Comparison of ENCODE assay signal across 1 cellular context in the genomic region with DNA sequence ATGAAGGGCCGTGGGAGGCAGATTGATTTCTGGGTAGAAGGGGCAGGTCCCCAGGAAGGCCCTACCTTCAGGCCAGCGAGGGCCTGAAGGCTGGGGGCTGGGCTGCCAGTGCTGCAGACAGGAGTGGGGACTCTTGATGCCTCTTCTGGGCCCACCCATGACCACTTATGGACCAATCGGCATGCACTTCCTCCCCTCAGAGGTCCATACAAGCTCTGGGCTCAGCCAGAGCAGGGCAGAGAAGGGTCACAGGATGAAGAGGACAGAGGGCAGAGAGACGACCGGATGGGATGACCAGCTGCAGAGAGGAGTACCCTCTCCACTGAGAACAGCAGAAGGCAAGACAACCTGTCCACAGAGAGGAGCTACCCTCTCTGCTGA.
TF ChIP-seq lines count a peak whose summit lies in the region.

No MANE protein-coding gene starts in this region.

TF ChIP-seq in HepG2, 621 proteins besides CTCF, POLR2A, EP300 and RAD21 (continued from another document and continues in another):
- TF ChIP-seq, protein P1, sequence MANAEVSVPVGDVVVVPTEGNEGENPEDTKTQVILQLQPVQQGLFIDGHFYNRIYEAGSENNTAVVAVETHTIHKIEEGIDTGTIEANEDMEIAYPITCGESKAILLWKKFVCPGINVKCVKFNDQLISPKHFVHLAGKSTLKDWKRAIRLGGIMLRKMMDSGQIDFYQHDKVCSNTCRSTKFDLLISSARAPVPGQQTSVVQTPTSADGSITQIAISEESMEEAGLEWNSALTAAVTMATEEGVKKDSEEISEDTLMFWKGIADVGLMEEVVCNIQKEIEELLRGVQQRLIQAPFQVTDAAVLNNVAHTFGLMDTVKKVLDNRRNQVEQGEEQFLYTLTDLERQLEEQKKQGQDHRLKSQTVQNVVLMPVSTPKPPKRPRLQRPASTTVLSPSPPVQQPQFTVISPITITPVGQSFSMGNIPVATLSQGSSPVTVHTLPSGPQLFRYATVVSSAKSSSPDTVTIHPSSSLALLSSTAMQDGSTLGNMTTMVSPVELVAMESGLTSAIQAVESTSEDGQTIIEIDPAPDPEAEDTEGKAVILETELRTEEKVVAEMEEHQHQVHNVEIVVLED (CRISPR knock-in tag; IDR thresholded peaks at IDR 0.05; ENCODE audit: borderline replicate concordance), result 0 out of 2 replicates have a peak, but pooled peaks have one; percentile 4
- TF ChIP-seq FOXP1 (IDR thresholded peaks at IDR 0.05) (no peak), FOXP1 (CRISPR knock-in tag; IDR thresholded peaks at IDR 0.05) (no peak), BRCA1 (CRISPR knock-in tag; IDR thresholded peaks at IDR 0.05) (0 out of 2 replicates have a peak, but pooled peaks have one; percentile 26), NR2F6 (IDR thresholded peaks at IDR 0.05) (no peak), NR2F6 (CRISPR knock-in tag; IDR thresholded peaks at IDR 0.05) (0 out of 2 replicates have a peak, but pooled peaks have one; percentile 28), POLR2G (IDR thresholded peaks at IDR 0.05; ENCODE audit: low read depth, low read length) (peak; percentile 24; the same call in 1 of the 2 replicates), ZNF350 (CRISPR knock-in tag; IDR thresholded peaks at IDR 0.05; ENCODE audit: borderline replicate concordance, low read depth) (no peak), YEATS4 (CRISPR knock-in tag; IDR thresholded peaks at IDR 0.05; ENCODE audit: borderline replicate concordance) (peak; percentile 79; the same call in 1 of the 2 replicates), PHF21A (CRISPR knock-in tag; IDR thresholded peaks at IDR 0.05) (peak; percentile 42; the same call in 1 of the 2 replicates), PHF8 (CRISPR knock-in tag; IDR thresholded peaks at IDR 0.05) (0 out of 2 replicates have a peak, but pooled peaks have one; percentile 8), BRD4 (CRISPR knock-in tag; IDR thresholded peaks at IDR 0.05) (0 out of 2 replicates have a peak, but pooled peaks have one; percentile 52), ZNF354B (CRISPR knock-in tag; IDR thresholded peaks at IDR 0.05) (0 out of 2 replicates have a peak, but pooled peaks have one; percentile 44), ZBTB40 (IDR thresholded peaks at IDR 0.05) (no peak), ZBTB40 (CRISPR knock-in tag; IDR thresholded peaks at IDR 0.05) (0 out of 2 replicates have a peak, but pooled peaks have one; percentile 18), NFKBIZ (CRISPR knock-in tag; IDR thresholded peaks at IDR 0.05) (no peak), SALL2 (CRISPR knock-in tag; IDR thresholded peaks at IDR 0.05) (no peak), TAF1 (CRISPR knock-in tag; IDR thresholded peaks at IDR 0.05) (peak; percentile 19; the same call in 1 of the 2 replicates), ZNF263 (CRISPR knock-in tag; IDR thresholded peaks at IDR 0.05) (peak; percentile 88), ZNF124 (CRISPR knock-in tag; IDR thresholded peaks at IDR 0.05) (no peak), DPF2 (CRISPR knock-in tag; IDR thresholded peaks at IDR 0.05; ENCODE audit: borderline replicate concordance, low read depth) (no peak), SRSF4 (IDR thresholded peaks at IDR 0.05; ENCODE audit: low read depth, low read length, poor library complexity, severe bottlenecking) (no peak), ZNF260 (CRISPR knock-in tag; IDR thresholded peaks at IDR 0.05; ENCODE audit: borderline replicate concordance, low read depth) (no peak), ZNF777 (CRISPR knock-in tag; IDR thresholded peaks at IDR 0.05) (peak; percentile 40; the same call in 1 of the 2 replicates), MIER3 (CRISPR knock-in tag; IDR thresholded peaks at IDR 0.05; ENCODE audit: borderline replicate concordance) (no peak), PCBP2 (optimal IDR thresholded peaks at IDR 0.05; ENCODE audit: low read depth, low read length, poor library complexity, severe bottlenecking) (no peak)
- TF ChIP-seq, protein P2, sequence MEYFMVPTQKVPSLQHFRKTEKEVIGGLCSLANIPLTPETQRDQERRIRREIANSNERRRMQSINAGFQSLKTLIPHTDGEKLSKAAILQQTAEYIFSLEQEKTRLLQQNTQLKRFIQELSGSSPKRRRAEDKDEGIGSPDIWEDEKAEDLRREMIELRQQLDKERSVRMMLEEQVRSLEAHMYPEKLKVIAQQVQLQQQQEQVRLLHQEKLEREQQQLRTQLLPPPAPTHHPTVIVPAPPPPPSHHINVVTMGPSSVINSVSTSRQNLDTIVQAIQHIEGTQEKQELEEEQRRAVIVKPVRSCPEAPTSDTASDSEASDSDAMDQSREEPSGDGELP (IDR thresholded peaks at IDR 0.05; ENCODE audit: borderline replicate concordance, low read depth), result 0 out of 2 replicates have a peak, but pooled peaks have one; percentile 26
- TF ChIP-seq, protein P3, sequence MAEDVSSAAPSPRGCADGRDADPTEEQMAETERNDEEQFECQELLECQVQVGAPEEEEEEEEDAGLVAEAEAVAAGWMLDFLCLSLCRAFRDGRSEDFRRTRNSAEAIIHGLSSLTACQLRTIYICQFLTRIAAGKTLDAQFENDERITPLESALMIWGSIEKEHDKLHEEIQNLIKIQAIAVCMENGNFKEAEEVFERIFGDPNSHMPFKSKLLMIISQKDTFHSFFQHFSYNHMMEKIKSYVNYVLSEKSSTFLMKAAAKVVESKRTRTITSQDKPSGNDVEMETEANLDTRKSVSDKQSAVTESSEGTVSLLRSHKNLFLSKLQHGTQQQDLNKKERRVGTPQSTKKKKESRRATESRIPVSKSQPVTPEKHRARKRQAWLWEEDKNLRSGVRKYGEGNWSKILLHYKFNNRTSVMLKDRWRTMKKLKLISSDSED (CRISPR knock-in tag; IDR thresholded peaks at IDR 0.05), result no peak
- TF ChIP-seq, protein P4, sequence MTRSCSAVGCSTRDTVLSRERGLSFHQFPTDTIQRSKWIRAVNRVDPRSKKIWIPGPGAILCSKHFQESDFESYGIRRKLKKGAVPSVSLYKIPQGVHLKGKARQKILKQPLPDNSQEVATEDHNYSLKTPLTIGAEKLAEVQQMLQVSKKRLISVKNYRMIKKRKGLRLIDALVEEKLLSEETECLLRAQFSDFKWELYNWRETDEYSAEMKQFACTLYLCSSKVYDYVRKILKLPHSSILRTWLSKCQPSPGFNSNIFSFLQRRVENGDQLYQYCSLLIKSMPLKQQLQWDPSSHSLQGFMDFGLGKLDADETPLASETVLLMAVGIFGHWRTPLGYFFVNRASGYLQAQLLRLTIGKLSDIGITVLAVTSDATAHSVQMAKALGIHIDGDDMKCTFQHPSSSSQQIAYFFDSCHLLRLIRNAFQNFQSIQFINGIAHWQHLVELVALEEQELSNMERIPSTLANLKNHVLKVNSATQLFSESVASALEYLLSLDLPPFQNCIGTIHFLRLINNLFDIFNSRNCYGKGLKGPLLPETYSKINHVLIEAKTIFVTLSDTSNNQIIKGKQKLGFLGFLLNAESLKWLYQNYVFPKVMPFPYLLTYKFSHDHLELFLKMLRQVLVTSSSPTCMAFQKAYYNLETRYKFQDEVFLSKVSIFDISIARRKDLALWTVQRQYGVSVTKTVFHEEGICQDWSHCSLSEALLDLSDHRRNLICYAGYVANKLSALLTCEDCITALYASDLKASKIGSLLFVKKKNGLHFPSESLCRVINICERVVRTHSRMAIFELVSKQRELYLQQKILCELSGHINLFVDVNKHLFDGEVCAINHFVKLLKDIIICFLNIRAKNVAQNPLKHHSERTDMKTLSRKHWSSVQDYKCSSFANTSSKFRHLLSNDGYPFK (CRISPR knock-in tag; IDR thresholded peaks at IDR 0.05; ENCODE audit: borderline replicate concordance), result peak; percentile 15; the same call in 1 of the 2 replicates
- TF ChIP-seq, protein P5, sequence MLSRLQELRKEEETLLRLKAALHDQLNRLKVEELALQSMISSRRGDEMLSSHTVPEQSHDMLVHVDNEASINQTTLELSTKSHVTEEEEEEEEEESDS (CRISPR knock-in tag; IDR thresholded peaks at IDR 0.05; ENCODE audit: borderline replicate concordance), result no peak
- TF ChIP-seq, protein P6, sequence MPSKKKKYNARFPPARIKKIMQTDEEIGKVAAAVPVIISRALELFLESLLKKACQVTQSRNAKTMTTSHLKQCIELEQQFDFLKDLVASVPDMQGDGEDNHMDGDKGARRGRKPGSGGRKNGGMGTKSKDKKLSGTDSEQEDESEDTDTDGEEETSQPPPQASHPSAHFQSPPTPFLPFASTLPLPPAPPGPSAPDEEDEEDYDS (CRISPR knock-in tag; IDR thresholded peaks at IDR 0.05), result peak; percentile 27; the same call in 1 of the 2 replicates
